In the genomic region with DNA sequence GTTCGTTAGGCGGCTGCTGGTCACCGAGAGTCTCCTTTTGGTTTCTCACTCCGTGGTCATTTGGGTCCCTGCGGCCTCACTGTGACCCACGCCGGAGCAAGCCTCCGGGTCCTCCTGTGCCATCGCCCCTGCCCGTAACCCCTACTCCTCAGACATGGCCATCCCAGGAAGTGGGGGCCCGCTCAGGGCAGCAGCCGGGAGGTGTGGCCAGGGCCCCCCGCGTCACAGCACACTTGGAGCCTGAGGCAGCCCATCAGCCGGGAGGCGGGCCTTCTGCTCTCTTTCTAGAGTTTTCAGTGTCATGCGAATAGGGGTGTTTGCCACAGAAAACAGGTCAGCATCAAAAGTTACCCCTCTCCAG, we compare ENCODE assay signal across 1 cellular context.
TF ChIP-seq lines count a peak whose summit lies in the region.

No MANE protein-coding gene starts in this region.

TF ChIP-seq in K562, 482 proteins besides CTCF, POLR2A, EP300 and RAD21 (continued from another document and continues in another):
- 0 out of 2 replicates have a peak, but pooled peaks have one; percentile 8 for TF ChIP-seq THAP12 (CRISPR knock-in tag; IDR thresholded peaks at IDR 0.05)
- no peak for TF ChIP-seq YBX1 (IDR thresholded peaks at IDR 0.05)
- no peak for TF ChIP-seq HMGXB4 (CRISPR knock-in tag; IDR thresholded peaks at IDR 0.05)
- TF ChIP-seq ZNF407 (IDR thresholded peaks at IDR 0.05; ENCODE audit: low read depth): no peak
- TF ChIP-seq FUS (optimal IDR thresholded peaks at IDR 0.05; ENCODE audit: low read depth, low read length): no peak
- TF ChIP-seq, protein P1, sequence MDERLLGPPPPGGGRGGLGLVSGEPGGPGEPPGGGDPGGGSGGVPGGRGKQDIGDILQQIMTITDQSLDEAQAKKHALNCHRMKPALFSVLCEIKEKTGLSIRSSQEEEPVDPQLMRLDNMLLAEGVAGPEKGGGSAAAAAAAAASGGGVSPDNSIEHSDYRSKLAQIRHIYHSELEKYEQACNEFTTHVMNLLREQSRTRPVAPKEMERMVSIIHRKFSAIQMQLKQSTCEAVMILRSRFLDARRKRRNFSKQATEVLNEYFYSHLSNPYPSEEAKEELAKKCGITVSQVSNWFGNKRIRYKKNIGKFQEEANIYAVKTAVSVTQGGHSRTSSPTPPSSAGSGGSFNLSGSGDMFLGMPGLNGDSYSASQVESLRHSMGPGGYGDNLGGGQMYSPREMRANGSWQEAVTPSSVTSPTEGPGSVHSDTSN (CRISPR knock-in tag; IDR thresholded peaks at IDR 0.05; ENCODE audit: low read depth): no peak
- TF ChIP-seq, protein P1 (tag; conservative IDR thresholded peaks at IDR 0.05; ENCODE audit: low read depth): no peak
- no peak for TF ChIP-seq ZNF589 (CRISPR knock-in tag; IDR thresholded peaks at IDR 0.05; ENCODE audit: low read depth)
- no peak for TF ChIP-seq TFAM (CRISPR knock-in tag; conservative IDR thresholded peaks at IDR 0.05)
- TF ChIP-seq POLR2G (IDR thresholded peaks at IDR 0.05; ENCODE audit: low read depth, low read length): peak; percentile 3; the same call in 1 of the 2 replicates
- no peak for TF ChIP-seq ZNF134 (CRISPR knock-in tag; conservative IDR thresholded peaks at IDR 0.05)
- no peak for TF ChIP-seq ZNF766 (CRISPR knock-in tag; conservative IDR thresholded peaks at IDR 0.05)
- TF ChIP-seq NFIC (IDR thresholded peaks at IDR 0.05): no peak
- no peak for TF ChIP-seq ZNF239 (CRISPR knock-in tag; IDR thresholded peaks at IDR 0.05)
- TF ChIP-seq, protein P2, sequence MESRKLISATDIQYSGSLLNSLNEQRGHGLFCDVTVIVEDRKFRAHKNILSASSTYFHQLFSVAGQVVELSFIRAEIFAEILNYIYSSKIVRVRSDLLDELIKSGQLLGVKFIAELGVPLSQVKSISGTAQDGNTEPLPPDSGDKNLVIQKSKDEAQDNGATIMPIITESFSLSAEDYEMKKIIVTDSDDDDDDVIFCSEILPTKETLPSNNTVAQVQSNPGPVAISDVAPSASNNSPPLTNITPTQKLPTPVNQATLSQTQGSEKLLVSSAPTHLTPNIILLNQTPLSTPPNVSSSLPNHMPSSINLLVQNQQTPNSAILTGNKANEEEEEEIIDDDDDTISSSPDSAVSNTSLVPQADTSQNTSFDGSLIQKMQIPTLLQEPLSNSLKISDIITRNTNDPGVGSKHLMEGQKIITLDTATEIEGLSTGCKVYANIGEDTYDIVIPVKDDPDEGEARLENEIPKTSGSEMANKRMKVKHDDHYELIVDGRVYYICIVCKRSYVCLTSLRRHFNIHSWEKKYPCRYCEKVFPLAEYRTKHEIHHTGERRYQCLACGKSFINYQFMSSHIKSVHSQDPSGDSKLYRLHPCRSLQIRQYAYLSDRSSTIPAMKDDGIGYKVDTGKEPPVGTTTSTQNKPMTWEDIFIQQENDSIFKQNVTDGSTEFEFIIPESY (CRISPR knock-in tag; IDR thresholded peaks at IDR 0.05): no peak
- no peak for TF ChIP-seq SIN3A (IDR thresholded peaks at IDR 0.05; ENCODE audit: borderline replicate concordance in 2 of 2, control insufficient read depth in 1 of 2, low read depth in 2 of 2, low read length in 2 of 2)
- TF ChIP-seq RUNX1 (IDR thresholded peaks at IDR 0.05; ENCODE audit: low read depth): no peak
- TF ChIP-seq ZBTB7A (IDR thresholded peaks at IDR 0.05; ENCODE audit: borderline replicate concordance, control insufficient read depth, low read depth, low read length): peak; percentile 17; the same call in 1 of the 2 replicates
